ENCODE assay signal across 1 cellular context in genomic region chr4:1291091-1291490, GRCh38.
TF ChIP-seq lines count a peak whose summit lies in the region.

No MANE protein-coding gene starts in this region.

TF ChIP-seq in endothelial cell of umbilical vein, 7 proteins besides CTCF, POLR2A, EP300 and RAD21 (continued from another document):
- no peak for TF ChIP-seq FOS (IDR thresholded peaks at IDR 0.05; ENCODE audit: borderline replicate concordance, insufficient read depth, low read length)
- TF ChIP-seq GATA2 (IDR thresholded peaks at IDR 0.05; ENCODE audit: insufficient read depth, insufficient read length, low read depth, low read length): no peak
- no peak for TF ChIP-seq POLR2AphosphoS5 (IDR thresholded peaks at IDR 0.05; ENCODE audit: insufficient read depth, low read depth, low read length)
